ENCODE assay signal across 18 cellular contexts in the genomic region with DNA sequence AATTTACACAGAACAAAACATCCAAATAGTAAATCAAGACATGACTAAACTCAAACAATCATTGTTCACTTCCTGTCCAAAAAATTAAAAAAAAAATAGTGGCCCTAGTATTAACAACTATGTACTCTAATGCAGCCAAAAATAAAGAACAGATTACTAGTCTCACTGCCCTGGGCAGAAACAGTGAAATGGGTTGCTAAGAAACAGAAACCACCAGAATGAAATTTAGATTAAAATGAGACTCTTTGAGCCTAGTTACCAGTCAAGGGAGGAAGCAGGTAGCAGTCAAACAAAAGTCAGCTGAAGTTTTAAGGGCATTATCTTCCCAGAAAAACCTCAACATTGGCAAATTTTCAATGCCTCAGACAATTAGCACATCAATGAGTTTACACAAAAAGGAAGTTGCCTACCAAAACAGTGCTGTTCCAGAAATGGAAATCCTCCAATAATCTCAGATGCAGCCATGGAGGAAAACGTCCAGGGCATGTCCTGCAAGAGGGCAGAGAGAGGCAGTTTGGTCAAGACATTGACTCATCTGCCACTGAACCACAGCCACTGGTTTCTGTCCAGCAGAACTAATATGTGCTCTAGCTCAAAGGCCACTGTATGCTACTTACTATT.
DNase-seq lines count a peak whose midpoint lies in the region; ATAC-seq, FAIRE-seq and TF ChIP-seq lines count a peak whose summit lies in the region.
"Had no signal": no experiment of that assay in that cellular context is flagged by ENCODE, and none has a peak within 500 bp of the region (broad histone marks: within the 10 kb centered on the region; RNA-seq: fewer than 3 reads in every experiment).

No MANE protein-coding gene starts in this region.

- H3K36me3 ChIP-seq in astrocyte (ENCODE audit: insufficient read depth, low read length): no peaks in the 10 kb centered on the region
- H3K36me3 ChIP-seq in right atrium auricular region: no peaks in the 10 kb centered on the region
- H3K36me3 ChIP-seq in smooth muscle cell (ENCODE audit: low read depth): no peaks in the 10 kb centered on the region

- TF ChIP-seq CTCF in astrocyte (IDR thresholded peaks at IDR 0.05; ENCODE audit: insufficient read depth, low read depth, low read length) (no peak), right atrium auricular region (IDR thresholded peaks at IDR 0.05) (no peak), smooth muscle cell (IDR thresholded peaks at IDR 0.05; ENCODE audit: borderline replicate concordance, insufficient read depth, poor library complexity, severe bottlenecking) (no peak)

- H3K27me3 Mint-ChIP-seq in astrocyte (ENCODE audit: low read depth, unreplicated experiment): no peaks in the 10 kb centered on the region
- H3K27me3 Mint-ChIP-seq: activated T-cell treated with anti-CD3 and anti-CD28 coated beads, Interleukin-2, amount 50 U/mL, for 24 hours; stimulated activated naive CD8-positive, alpha-beta T cell treated with anti-CD3 and anti-CD28 coated beads, Interleukin-15, Interleukin-2, amounts not matched to agents 100 ng/mL and 50 ng/mL, for 24 hours had no signal

- no peaks in the 10 kb centered on the region for H3K36me3 Mint-ChIP-seq in astrocyte (ENCODE audit: low read depth, unreplicated experiment)

- H3K79me2 ChIP-seq in astrocyte (ENCODE audit: insufficient read depth, low read length) (no peaks in the 10 kb centered on the region), smooth muscle cell (ENCODE audit: low read depth) (no peaks in the 10 kb centered on the region)

- H3K27me3 ChIP-seq in astrocyte (ENCODE audit: insufficient read depth, low read length): no peaks in the 10 kb centered on the region
- no peaks in the 10 kb centered on the region for H3K27me3 ChIP-seq in right atrium auricular region
- H3K27me3 ChIP-seq in smooth muscle cell (ENCODE audit: low read depth): no peaks in the 10 kb centered on the region

- H3K4me1 ChIP-seq in astrocyte (ENCODE audit: insufficient read depth, low read length): peaks cover 22% of the 10 kb centered on the region
- no peaks in the 10 kb centered on the region for H3K4me1 ChIP-seq in right atrium auricular region
- no peaks in the 10 kb centered on the region for H3K4me1 ChIP-seq in smooth muscle cell (ENCODE audit: low read depth)

- H4K20me1 ChIP-seq in astrocyte (ENCODE audit: insufficient read depth, low read length) (no peaks in the 10 kb centered on the region), smooth muscle cell (ENCODE audit: low read depth) (no peaks in the 10 kb centered on the region)

- H2AFZ ChIP-seq in astrocyte (ENCODE audit: low read depth, low read length) (no peak overlapping the region), smooth muscle cell (ENCODE audit: low read depth) (no peak overlapping the region)

- H3K4me3 ChIP-seq in astrocyte (ENCODE audit: insufficient read depth, low read depth, low read length) (no peak overlapping the region), right atrium auricular region (no peak overlapping the region), smooth muscle cell (no peak overlapping the region)

- H3K4me3 Mint-ChIP-seq in astrocyte (ENCODE audit: unreplicated experiment): no peak overlapping the region
- H3K4me3 Mint-ChIP-seq: activated T-cell treated with anti-CD3 and anti-CD28 coated beads, Interleukin-2, amount 50 U/mL, for 24 hours; stimulated activated naive CD8-positive, alpha-beta T cell treated with anti-CD3 and anti-CD28 coated beads, Interleukin-15, Interleukin-2, amounts not matched to agents 100 ng/mL and 50 ng/mL, for 24 hours had no signal

- peaks cover 4% of the 10 kb centered on the region for H3F3A ChIP-seq in smooth muscle cell (ENCODE audit: low read depth)

- DNase-seq in HT1080 (ENCODE audit: low read depth) (peak; percentile 51), astrocyte (ENCODE audit: low read depth) (peak; percentile 51), myocyte (ENCODE audit: low read depth) (peak; percentile 59), right atrium auricular region (ENCODE audit: low spot score) (no peak), smooth muscle cell (lab: John Stamatoyannopoulos, UW; ENCODE audit: unreplicated experiment) (no peak)
- no peak for DNase-seq in activated CD4-positive, CD25-positive, alpha-beta regulatory T cell (lab: John Stamatoyannopoulos, UW)
- DNase-seq: activated CD4-positive, alpha-beta T cell treated with anti-CD3 and anti-CD28 coated beads for 4 hours; activated T-cell treated with anti-CD3 and anti-CD28 coated beads, Interleukin-2, amount 50 U/mL, for 24 hours; C1 segment of cervical spinal cord; cortex of kidney; DND-41; NCI-H1105 treated with DMSO at 0.1 percent for 48 hours; NCI-H226; small intestine had no signal

- H3K27ac ChIP-seq in astrocyte (ENCODE audit: low read depth, low read length) (no peak overlapping the region), right atrium auricular region (no peak overlapping the region), smooth muscle cell (ENCODE audit: low read depth) (no peak overlapping the region)

- H3K27ac Mint-ChIP-seq in astrocyte (ENCODE audit: unreplicated experiment): no peak overlapping the region
- H3K27ac Mint-ChIP-seq: activated T-cell treated with anti-CD3 and anti-CD28 coated beads, Interleukin-2, amount 50 U/mL, for 24 hours; stimulated activated naive CD8-positive, alpha-beta T cell treated with anti-CD3 and anti-CD28 coated beads, Interleukin-15, Interleukin-2, amounts not matched to agents 100 ng/mL and 50 ng/mL, for 24 hours had no signal

- H3K9me3 ChIP-seq in astrocyte (ENCODE audit: insufficient read depth, low read depth, low read length) (no peaks in the 10 kb centered on the region), right atrium auricular region (no peaks in the 10 kb centered on the region), smooth muscle cell (replicated peaks; ENCODE audit: low read depth) (no peaks in the 10 kb centered on the region)

- ATAC-seq in GM21447 (IDR thresholded peaks at IDR 0.05; ENCODE audit: unreplicated experiment): peak; percentile 45
- no peak for ATAC-seq in HG03520 (IDR thresholded peaks at IDR 0.05; ENCODE audit: unreplicated experiment)
- ATAC-seq: esophagus mucosa had no signal

- H3K9ac ChIP-seq in astrocyte (ENCODE audit: low read length) (no peak overlapping the region), smooth muscle cell (ENCODE audit: low read depth) (no peak overlapping the region)

- WGBS in smooth muscle cell (ENCODE audit: low lambda C conversion rate): 18% methylated on average over 1 of the region's 1 CpG

- no peak for FAIRE-seq in astrocyte (lab: Jason Lieb, UNC)
- FAIRE-seq: small intestine had no signal

- H3K4me1 Mint-ChIP-seq in astrocyte (ENCODE audit: low read depth, unreplicated experiment): peaks cover 32% of the 10 kb centered on the region

- no peak overlapping the region for H3K4me2 ChIP-seq in astrocyte (ENCODE audit: low read length)
- no peak overlapping the region for H3K4me2 ChIP-seq in smooth muscle cell

- no peaks in the 10 kb centered on the region for H3K9me3 Mint-ChIP-seq in astrocyte (ENCODE audit: unreplicated experiment)
- H3K9me3 Mint-ChIP-seq: stimulated activated naive CD8-positive, alpha-beta T cell treated with anti-CD3 and anti-CD28 coated beads, Interleukin-15, Interleukin-2, amounts not matched to agents 100 ng/mL and 50 ng/mL, for 24 hours had no signal

Comparison
In these comparisons a context has a peak if more than half of its experiments do, and no peak if none do; other contexts are left out.
1. DNase-seq: peak in HT1080 (single experiment), astrocyte (single experiment) and myocyte (single experiment); none in right atrium auricular region (single experiment), activated CD4-positive, CD25-positive, alpha-beta regulatory T cell (0 of 4) and smooth muscle cell (single experiment).